In the genomic region with DNA sequence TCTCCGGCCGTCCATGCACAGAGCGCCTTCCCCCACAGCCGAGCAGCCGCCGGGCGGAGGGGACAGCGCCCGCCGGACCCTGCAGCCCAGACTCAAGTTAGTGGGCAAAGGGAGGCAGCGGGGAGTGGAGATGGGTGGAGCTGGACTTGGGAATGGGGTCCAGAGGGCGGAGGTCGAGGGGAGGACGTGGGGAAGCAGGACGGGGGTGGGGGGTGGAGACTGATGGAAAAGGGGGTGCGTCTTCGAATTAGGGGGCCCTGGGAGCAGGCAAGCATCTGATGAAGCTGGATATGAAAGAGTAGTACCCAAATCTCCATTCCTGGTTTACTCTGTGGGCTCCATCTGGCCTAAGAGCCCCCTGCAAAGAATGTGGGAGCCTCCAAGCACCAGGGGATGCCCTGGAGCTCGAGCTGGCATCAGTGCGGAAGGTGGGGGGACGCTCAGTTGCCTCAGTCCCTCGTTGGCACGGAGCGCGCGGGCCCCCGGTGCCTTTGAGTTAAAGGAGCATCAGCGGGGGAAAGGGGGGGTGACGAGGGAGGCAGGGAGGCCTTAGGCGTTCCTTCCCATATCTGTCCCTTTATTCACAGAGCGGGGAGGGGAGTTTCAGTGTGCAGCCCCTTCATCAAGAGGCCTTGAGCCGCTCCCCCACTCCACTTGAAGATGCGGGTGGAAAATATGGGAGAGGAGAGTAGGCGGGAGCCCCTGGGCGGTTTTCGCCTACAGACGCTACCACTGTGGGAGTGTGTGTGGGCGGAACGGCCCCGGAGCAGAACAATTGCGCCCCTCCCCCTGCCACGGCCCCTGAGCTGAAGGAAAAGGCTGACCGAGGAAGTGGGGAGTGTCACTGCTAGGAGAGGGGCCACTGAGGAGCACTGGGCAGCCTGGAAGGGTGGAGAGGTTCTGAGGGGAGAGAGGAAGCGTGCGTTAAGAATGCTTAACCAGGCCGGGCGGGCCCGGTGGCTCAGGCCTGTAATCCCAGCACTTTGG, we compare ENCODE assay signal across 8 cellular contexts. TPM values are rescaled to one million over a fixed set of nuclear protein-coding genes. Genes with fewer than 3 reads are reported as not detected.
DNase-seq lines count a peak whose midpoint lies in the region; ATAC-seq and TF ChIP-seq lines count a peak whose summit lies in the region.

No MANE protein-coding gene starts in this region.

- peaks cover 3 to 13% (median 9%) of the 10 kb centered on the region in 3 donors for H3K27me3 Mint-ChIP-seq in immature natural killer cell (ENCODE audit: low read depth in 3 of 3)

- H3K4me3 ChIP-seq in AG04449 (ENCODE audit: low read depth, low read length) (peak overlapping the region; percentile 91), HL-60 (replicated peaks; ENCODE audit: insufficient read depth, low read length) (peak overlapping the region; percentile 79), cardiac fibroblast (replicated peaks in 1 of 2; ENCODE audit: low read depth in 2 of 2, low read length in 2 of 2) (peak overlapping the region; percentile 89 to 93), skin epidermis (peak overlapping the region; percentile 60 to 88 (median 81))

- H3K4me1 Mint-ChIP-seq in immature natural killer cell = peaks cover 46 to 48% of the 10 kb centered on the region in 2 donors

- H3K27ac Mint-ChIP-seq in immature natural killer cell = peak overlapping the region; percentile 48 to 82 (median 72)

- H3K27me3 ChIP-seq in HL-60 (ENCODE audit: insufficient read depth, poor library complexity, severe bottlenecking) = no peaks in the 10 kb centered on the region

- TF ChIP-seq CTCF in AG04449 (IDR thresholded peaks at IDR 0.05; ENCODE audit: insufficient read depth, low read length, missing control alignments) (no peak), HL-60 (IDR thresholded peaks at IDR 0.05; ENCODE audit: insufficient read depth, low read length) (no peak), cardiac fibroblast (IDR thresholded peaks at IDR 0.05; ENCODE audit: low read depth, low read length) (no peak)

- DNase-seq in AG04449 (ENCODE audit: low read depth, low spot score) = no peak
- DNase-seq in HL-60 (ENCODE audit: low read depth in 1 of 2, low spot score in 1 of 2) = peak; percentile 57 to 71
- DNase-seq in T1000 (lab: John Stamatoyannopoulos, UW) = peak; percentile 37
- peak; percentile 69 to 85 for DNase-seq in cardiac fibroblast (ENCODE audit: low read depth in 2 of 2)
- DNase-seq in immature natural killer cell = peak; percentile 17 to 21 (median 18)
- DNase-seq in superior temporal gyrus (ENCODE audit: extremely low spot score) = no peak

- CTCF ChIA-PET in AG04449 (lab: Yijun Ruan, JAX) = interaction anchor here (0.8 to 16.5 kb wide), 10 partner anchors 16 to 154 kb away, joined by 3 to 218 read pairs (median 4); partner anchors contain the start of gene STAT6

- H3K9me3 Mint-ChIP-seq in immature natural killer cell = no peaks in the 10 kb centered on the region

- H3K4me3 Mint-ChIP-seq in immature natural killer cell = peak overlapping the region; percentile 85 to 89 (median 86)

- H3K36me3 Mint-ChIP-seq in immature natural killer cell = no peaks in the 10 kb centered on the region

- no peak for ATAC-seq in GM21576 (IDR thresholded peaks at IDR 0.05; ENCODE audit: unreplicated experiment)

- POLR2A ChIA-PET in AG04449 (lab: Yijun Ruan, JAX) = interaction anchor here (0.8 to 5.0 kb wide), 8 partner anchors 8 to 38 kb away, joined by 3 to 81 read pairs (median 4); partner anchors contain the start of genes LRP1, NEMP1 and STAT6

- peak overlapping the region; percentile 68 for H3K27ac ChIP-seq in HL-60 (replicated peaks)
- peak overlapping the region; percentile 35 to 100 (median 99) for H3K27ac ChIP-seq in skin epidermis

RNA-seq across cellular contexts. Expression of gene NAB2, which starts 0.6 kb away (rescaled TPM):
- 1 to 10 TPM; 1.0 to 2.7 (median 1.3) TPM for polyA plus RNA-seq in immature natural killer cell

RNA-seq across cellular contexts. Expression of gene NEMP1, which starts 11.0 kb away (rescaled TPM):
- polyA plus RNA-seq in immature natural killer cell = 1 to 10 TPM; 1.6 to 4.1 (median 2.6) TPM

RNA-seq across cellular contexts. Expression of gene STAT6, which starts 21.6 kb away (rescaled TPM):
- 10 to 100 TPM; 71.1 to 94.0 (median 89.1) TPM for polyA plus RNA-seq in immature natural killer cell

RNA-seq across cellular contexts. Expression of gene LRP1, which starts 38.7 kb away (rescaled TPM):
- polyA plus RNA-seq in immature natural killer cell = under 1 TPM in 2 of 3 donors, not detected in 1; 0.08 to 0.22 TPM

RNA-seq across cellular contexts. Expression of gene MYO1A, which starts 39.6 kb away (rescaled TPM):
- not detected for polyA plus RNA-seq in immature natural killer cell

Comparison
In these comparisons a context has a peak if more than half of its experiments do, and no peak if none do; other contexts are left out.
1. DNase-seq: peak in HL-60 (2 of 2), T1000 (single experiment), cardiac fibroblast (2 of 2) and immature natural killer cell (3 of 3); none in AG04449 (single experiment) and superior temporal gyrus (single experiment).
2. Peak in every context shown above with its lines, with median percentiles within 50 percentile points of each other: H3K4me3 ChIP-seq.